ENCODE assay signal across 8 cellular contexts in the genomic region with DNA sequence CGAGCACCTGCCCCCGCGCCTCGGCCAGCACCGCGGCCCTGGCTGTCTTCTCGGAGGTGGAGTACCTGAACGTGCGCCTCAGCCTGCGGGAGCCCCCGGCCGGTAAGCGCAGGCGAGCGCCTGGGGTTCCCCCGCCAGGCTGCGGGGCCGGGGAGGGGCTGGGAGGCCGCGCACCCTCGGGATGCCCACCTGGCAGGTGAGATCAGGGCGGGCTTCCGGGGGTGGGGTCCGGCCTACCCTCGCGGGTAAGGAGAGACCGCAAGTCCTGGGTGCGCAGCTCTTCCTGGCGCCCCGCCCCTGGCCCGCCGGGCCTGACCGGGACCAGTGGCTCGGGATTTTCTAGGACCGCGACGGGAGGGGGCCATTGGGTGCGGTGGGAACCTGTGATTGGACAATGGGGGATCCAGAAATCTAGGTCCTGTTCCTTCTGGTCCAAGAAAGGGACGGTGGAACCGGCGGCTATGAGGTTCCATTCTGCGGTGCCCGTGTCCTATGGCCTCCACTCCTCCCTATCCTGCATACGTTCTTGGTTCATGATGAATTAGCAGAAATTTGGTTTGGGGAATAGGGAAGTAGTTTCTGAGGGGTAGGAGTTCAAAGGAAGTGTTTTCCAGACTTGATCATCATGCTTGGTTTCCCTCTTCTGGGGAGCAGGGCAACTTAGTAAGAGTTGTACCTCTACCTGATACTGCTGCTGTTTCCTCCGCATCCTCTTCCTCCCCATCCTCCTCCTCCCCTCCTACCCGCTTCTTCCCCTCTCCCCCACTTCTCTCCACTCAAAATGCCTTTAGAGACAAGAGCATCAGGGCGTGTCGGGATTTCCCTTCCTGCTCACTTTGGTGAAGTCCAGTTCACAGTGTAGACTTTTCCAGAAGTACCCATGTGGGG. TPM values are rescaled to one million over a fixed set of nuclear protein-coding genes. Genes with fewer than 3 reads are reported as not detected.
DNase-seq lines count a peak whose midpoint lies in the region; ATAC-seq and TF ChIP-seq lines count a peak whose summit lies in the region.

No MANE protein-coding gene starts in this region.

- no peaks in the 10 kb centered on the region for H3K9me3 Mint-ChIP-seq in activated naive CD8-positive, alpha-beta T cell (ENCODE audit: low read depth)

- intact Hi-C loops in heart left ventricle (cut with DNase I) (loop anchor here in 1 of 10 donors (10.0 kb wide), 1 partner anchor 57 kb away; no protein-coding TSS in a partner anchor), ovary (cut with DNase I) (no loop called here)

- H3K4me1 ChIP-seq in Loucy (ENCODE audit: insufficient read depth, low read length, poor library complexity, severe bottlenecking) (peaks cover 56% of the 10 kb centered on the region), heart left ventricle (peaks cover 0 to 52% (median 31%) of the 10 kb centered on the region in 12 donors), ovary (ENCODE audit: insufficient read depth) (peaks cover 6% of the 10 kb centered on the region)

- no peak for TF ChIP-seq EP300 in ovary (IDR thresholded peaks at IDR 0.05)

- H3K27me3 ChIP-seq in Loucy (ENCODE audit: insufficient read depth, low read length, poor library complexity, severe bottlenecking) (no peaks in the 10 kb centered on the region), heart left ventricle (no peaks in the 10 kb centered on the region), ovary (no peaks in the 10 kb centered on the region)

- peak overlapping the region; percentile 77 for H3K27ac Mint-ChIP-seq in activated naive CD8-positive, alpha-beta T cell

- H3K27ac ChIP-seq in heart left ventricle = peak overlapping the region; percentile 79 to 98 (median 92)
- peak overlapping the region; percentile 17 to 67 for H3K27ac ChIP-seq in ovary

- peak; percentile 72 for DNase-seq in COLO668 (lab: John Stamatoyannopoulos, UW; ENCODE audit: unreplicated experiment)
- DNase-seq in heart left ventricle = peak; percentile 56 to 76 (median 63)
- peak; percentile 33 to 72 (median 65) for DNase-seq in ovary
- no peak for DNase-seq in activated CD4-positive, CD25-positive, alpha-beta regulatory T cell (lab: John Stamatoyannopoulos, UW)

- H3K4me1 Mint-ChIP-seq in activated naive CD8-positive, alpha-beta T cell (ENCODE audit: low read depth) = peaks cover 37% of the 10 kb centered on the region

- H3K79me2 ChIP-seq in Loucy (ENCODE audit: insufficient read depth, low read length) = peaks cover 50% of the 10 kb centered on the region

- H4K20me1 ChIP-seq in Loucy (ENCODE audit: insufficient read depth, low read length, poor library complexity, severe bottlenecking) = no peaks in the 10 kb centered on the region

- no peaks in the 10 kb centered on the region for H3F3A ChIP-seq in Loucy (ENCODE audit: low read depth)

- H3K9me3 ChIP-seq in Loucy (ENCODE audit: insufficient read depth, low read depth, low read length) (no peaks in the 10 kb centered on the region), heart left ventricle (no peaks in the 10 kb centered on the region), ovary (no peaks in the 10 kb centered on the region)

- peak overlapping the region; percentile 89 for H3K4me3 Mint-ChIP-seq in activated naive CD8-positive, alpha-beta T cell

- H3K4me3 ChIP-seq in Loucy (ENCODE audit: low read length, poor library complexity, severe bottlenecking) (peak overlapping the region; percentile 84), heart left ventricle (peak overlapping the region; percentile 64 to 99 (median 92)), ovary (peak overlapping the region; percentile 90)

- peak overlapping the region; percentile 44; the same call in 1 of the 2 replicates for H2AFZ ChIP-seq in Loucy (ENCODE audit: low read length)

- TF ChIP-seq CTCF in Loucy (conservative IDR thresholded peaks at IDR 0.05; ENCODE audit: low read length) (no peak), heart left ventricle (IDR thresholded peaks at IDR 0.05) (no peak), ovary (IDR thresholded peaks at IDR 0.05) (no peak)

- H3K9ac ChIP-seq in Loucy (ENCODE audit: low read depth, low read length, poor library complexity, severe bottlenecking) = peak overlapping the region; percentile 70

- peak overlapping the region; percentile 83 for H3K4me2 ChIP-seq in Loucy (ENCODE audit: low read depth, low read length, poor library complexity, severe bottlenecking)

- TF ChIP-seq POLR2A in heart left ventricle (IDR thresholded peaks at IDR 0.05) (no peak), ovary (IDR thresholded peaks at IDR 0.05) (no peak)

- WGBS in heart left ventricle, 4 donors = 5 to 12% (median 8%) methylated on average over 21 to 48 of the region's 48 CpGs
- WGBS in ovary, 3 donors = 5 to 9% (median 5%) methylated on average over 22 to 48 of the region's 48 CpGs

- no peaks in the 10 kb centered on the region for H3K36me3 Mint-ChIP-seq in activated naive CD8-positive, alpha-beta T cell

- no peaks in the 10 kb centered on the region for H3K9me2 ChIP-seq in Loucy (replicated peaks; ENCODE audit: low read depth, low read length)

- ATAC-seq in heart left ventricle (peak in 1 of 4 donors; percentile 8), HG03521 (IDR thresholded peaks at IDR 0.05; ENCODE audit: unreplicated experiment) (no peak), HG03442 (IDR thresholded peaks at IDR 0.05; ENCODE audit: unreplicated experiment) (no peak)

- no peaks in the 10 kb centered on the region for H3K36me3 ChIP-seq in Loucy (ENCODE audit: insufficient read depth, low read length)
- peaks cover 0 to 9% (median 3%) of the 10 kb centered on the region in 9 donors for H3K36me3 ChIP-seq in heart left ventricle
- H3K36me3 ChIP-seq in ovary = no peaks in the 10 kb centered on the region

- no peaks in the 10 kb centered on the region for H3K27me3 Mint-ChIP-seq in activated naive CD8-positive, alpha-beta T cell

RNA-seq across cellular contexts. Expression of gene ARRDC4, which starts 0.8 kb away (rescaled TPM):
- total RNA-seq in heart left ventricle = 10 to 100 TPM in 8 of 9 donors, 1 to 10 TPM in 1; 9.7 to 49.6 (median 19.0) TPM
- 10 to 100 TPM; 11.2 to 17.6 TPM for polyA plus RNA-seq in heart left ventricle
- 10 to 100 TPM; 12.6 to 35.2 (median 23.0) TPM for total RNA-seq in ovary
- 10 to 100 TPM in 1 of 2 donors, 1 to 10 TPM in 1; 5.8 to 16.9 TPM for polyA plus RNA-seq in ovary

Comparison
In these comparisons a context has a peak if more than half of its experiments do, and no peak if none do; other contexts are left out.
1. DNase-seq: peak in COLO668 (single experiment), heart left ventricle (5 of 5) and ovary (5 of 5); none in activated CD4-positive, CD25-positive, alpha-beta regulatory T cell (0 of 4).
2. Peak in every context shown above with its lines, with median percentiles within 50 percentile points of each other: H3K4me3 ChIP-seq.